In the genomic region with DNA sequence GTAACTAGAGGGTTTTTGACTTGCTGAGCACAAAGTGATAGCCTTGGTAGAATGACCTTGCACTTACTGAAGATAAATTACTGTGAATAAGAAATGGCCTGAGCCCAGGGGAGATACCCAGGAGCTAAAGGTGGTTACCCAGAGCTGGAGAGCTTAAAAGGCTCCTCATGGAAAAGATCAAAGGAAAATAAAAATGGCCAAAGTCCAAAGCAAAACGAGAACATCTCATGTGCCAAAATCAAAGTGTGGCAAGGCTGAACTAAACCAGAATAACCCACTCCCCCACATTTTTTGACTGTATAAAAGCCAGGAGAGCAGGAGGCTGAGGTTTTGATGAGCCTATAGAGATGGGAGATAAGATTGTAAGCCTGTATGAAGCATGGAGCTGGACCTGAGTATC, we compare ENCODE assay signal across 16 cellular contexts. TPM values are rescaled to one million over a fixed set of nuclear protein-coding genes. Genes with fewer than 3 reads are reported as not detected.
DNase-seq lines count a peak whose midpoint lies in the region; ATAC-seq and TF ChIP-seq lines count a peak whose summit lies in the region.
"Had no signal": no experiment of that assay in that cellular context is flagged by ENCODE, and none has a peak within 500 bp of the region (broad histone marks: within the 10 kb centered on the region; RNA-seq: fewer than 3 reads in every experiment).

No MANE protein-coding gene starts in this region.

- H3K4me3 Mint-ChIP-seq in activated T-cell treated with anti-CD3 and anti-CD28 coated beads, Interleukin-2, amount 50 U/mL, for 24 hours: no peak overlapping the region
- H3K4me3 Mint-ChIP-seq in H9: no peak overlapping the region
- H3K4me3 Mint-ChIP-seq: CD4-positive, alpha-beta T cell had no signal

- H3K23me2 ChIP-seq in H9 (ENCODE audit: insufficient read length, low read depth, low read length, poor library complexity, severe bottlenecking): no peaks in the 10 kb centered on the region

- H4K20me1 ChIP-seq in H9 (ENCODE audit: control insufficient read depth, insufficient read depth, insufficient read length): no peaks in the 10 kb centered on the region

- no peak overlapping the region for H3K56ac ChIP-seq in H9 (ENCODE audit: insufficient read length, low read depth, low read length)

- no peak overlapping the region for H2BK5ac ChIP-seq in H9 (ENCODE audit: insufficient read length, low read length)

- H3K4ac ChIP-seq in H9 (ENCODE audit: low read depth, low read length): no peak overlapping the region

- no peaks in the 10 kb centered on the region for H3K27me3 Mint-ChIP-seq in activated T-cell treated with anti-CD3 and anti-CD28 coated beads, Interleukin-2, amount 50 U/mL, for 24 hours
- peaks cover 2% of the 10 kb centered on the region; the same call in 1 of the 2 replicates for H3K27me3 Mint-ChIP-seq in H9 (ENCODE audit: low read depth)
- H3K27me3 Mint-ChIP-seq: CD4-positive, alpha-beta T cell had no signal

- no peak overlapping the region for H3K23ac ChIP-seq in H9 (ENCODE audit: insufficient read length, low read depth, low read length)

- no peak overlapping the region for H2BK120ac ChIP-seq in H9 (ENCODE audit: low read depth, low read length, poor library complexity, severe bottlenecking)

- no peaks in the 10 kb centered on the region for H3K27me3 ChIP-seq in H9 (ENCODE audit: insufficient read depth, low read length)

- no peak for DNase-seq in activated T-cell treated with anti-CD3 and anti-CD28 coated beads, Interleukin-2, amount 50 U/mL, for 24 hours
- DNase-seq in activated T-cell treated with anti-CD3 and anti-CD28 coated beads for 4 hours (no peak), SW480 (ENCODE audit: low spot score) (peak; percentile 25), left lobe of liver (ENCODE audit: low spot score) (no peak), NCI-H2029 (lab: John Stamatoyannopoulos, UW) (no peak), H9 (no peak)
- DNase-seq: AML-193; CD4-positive, alpha-beta T cell; GDM1; GOT3; H7 had no signal

- peaks cover 53% of the 10 kb centered on the region for H3K36me3 Mint-ChIP-seq in activated T-cell treated with anti-CD3 and anti-CD28 coated beads, Interleukin-2, amount 50 U/mL, for 24 hours (ENCODE audit: low read depth)
- H3K36me3 Mint-ChIP-seq in H9 (ENCODE audit: insufficient read depth in 1 of 3, low read depth in 3 of 3): no peaks in the 10 kb centered on the region

- no peak for TF ChIP-seq CTCF in H9 (conservative IDR thresholded peaks at IDR 0.05)

- no peaks in the 10 kb centered on the region for H3K4me1 Mint-ChIP-seq in activated T-cell treated with anti-CD3 and anti-CD28 coated beads, Interleukin-2, amount 50 U/mL, for 24 hours (ENCODE audit: low read depth)
- peaks cover 5 to 9% of the 10 kb centered on the region in 2 experiments; a peak in 3 of 4 replicates for H3K4me1 Mint-ChIP-seq in H9

- no peak overlapping the region for H4K5ac ChIP-seq in H9 (ENCODE audit: insufficient read length, low read depth, low read length)

- H3K18ac ChIP-seq in H9 (ENCODE audit: insufficient read length, low read depth, low read length): no peak overlapping the region

- no peak overlapping the region for H3K14ac ChIP-seq in H9 (ENCODE audit: insufficient read depth, low read length)

- ATAC-seq in left lobe of liver (peak; percentile 20), GM21619 (IDR thresholded peaks at IDR 0.05; ENCODE audit: unreplicated experiment) (no peak)
- ATAC-seq: A549 had no signal

- H3K79me1 ChIP-seq in H9 (ENCODE audit: insufficient read depth, low read depth, low read length, poor library complexity, severe bottlenecking): no peaks in the 10 kb centered on the region

- no peak overlapping the region for H2AK5ac ChIP-seq in H9 (ENCODE audit: insufficient read length, low read length)

- H3K27ac ChIP-seq in H9 (ENCODE audit: insufficient read length, low read depth, low read length): no peak overlapping the region
- H3K27ac ChIP-seq: 22Rv1, A549, C4-2B had no signal

- H2BK12ac ChIP-seq in H9 (ENCODE audit: insufficient read length, low read depth, low read length): no peak overlapping the region

- H3T11ph ChIP-seq in H9 (ENCODE audit: low read length): no peak overlapping the region

- H3K4me2 ChIP-seq in H9 (ENCODE audit: insufficient read depth, insufficient read length, low read length): no peak overlapping the region
- H3K4me2 ChIP-seq: A549 had no signal

- H3K9me3 ChIP-seq in H9 (ENCODE audit: control insufficient read depth, low read depth, low read length): no peaks in the 10 kb centered on the region
- H3K9me3 ChIP-seq: A549, Caco-2 had no signal

- H2AFZ ChIP-seq in H9 (ENCODE audit: low read length): no peak overlapping the region

- no peak overlapping the region for H4K8ac ChIP-seq in H9 (replicated peaks; ENCODE audit: insufficient read length, low read depth, low read length)

- peak overlapping the region; percentile 45 for H3K27ac Mint-ChIP-seq in activated T-cell treated with anti-CD3 and anti-CD28 coated beads, Interleukin-2, amount 50 U/mL, for 24 hours
- no peak overlapping the region for H3K27ac Mint-ChIP-seq in H9
- H3K27ac Mint-ChIP-seq: CD4-positive, alpha-beta T cell had no signal

- H3K4me1 ChIP-seq in H9 (ENCODE audit: insufficient read depth, low read length): no peaks in the 10 kb centered on the region
- H3K4me1 ChIP-seq: A549 had no signal

- no peaks in the 10 kb centered on the region for H3K9me3 Mint-ChIP-seq in activated T-cell treated with anti-CD3 and anti-CD28 coated beads, Interleukin-2, amount 50 U/mL, for 24 hours
- H3K9me3 Mint-ChIP-seq in H9: no peaks in the 10 kb centered on the region
- H3K9me3 Mint-ChIP-seq: CD4-positive, alpha-beta T cell had no signal

- no CpG with 5 or more reads among the region's 1 CpG for WGBS in H9 (ENCODE audit: extremely low coverage, insufficient read length, low lambda C conversion rate)

- no peak overlapping the region for H3K9ac ChIP-seq in H9 (ENCODE audit: extremely low read depth, insufficient read length, low read length)

- H2BK20ac ChIP-seq in H9 (ENCODE audit: low read depth, low read length, poor library complexity, severe bottlenecking): no peak overlapping the region

- H4K91ac ChIP-seq in H9 (ENCODE audit: insufficient read length, low read depth, low read length): no peak overlapping the region

- H2BK15ac ChIP-seq in H9 (ENCODE audit: low read depth, low read length): no peak overlapping the region

- no peaks in the 10 kb centered on the region for H3K79me2 ChIP-seq in H9 (ENCODE audit: insufficient read depth, low read length)

RNA-seq across cellular contexts. Expression of gene IDNK, which starts 14.4 kb away (rescaled TPM):
- total RNA-seq in left lobe of liver: 23.9 TPM
- 0.59 and 1.4 TPM in 2 replicates for total RNA-seq in H9 (2021)

Comparison
In these comparisons a context has a peak if more than half of its experiments do, and no peak if none do; other contexts are left out.
1. RNA of gene IDNK, which starts 14.4 kb away (total RNA-seq): 23.9 TPM in left lobe of liver (single experiment); 0.59 to 1.4 TPM in H9; every median in the first group is over 10 times any median in the second.